In the genomic region with DNA sequence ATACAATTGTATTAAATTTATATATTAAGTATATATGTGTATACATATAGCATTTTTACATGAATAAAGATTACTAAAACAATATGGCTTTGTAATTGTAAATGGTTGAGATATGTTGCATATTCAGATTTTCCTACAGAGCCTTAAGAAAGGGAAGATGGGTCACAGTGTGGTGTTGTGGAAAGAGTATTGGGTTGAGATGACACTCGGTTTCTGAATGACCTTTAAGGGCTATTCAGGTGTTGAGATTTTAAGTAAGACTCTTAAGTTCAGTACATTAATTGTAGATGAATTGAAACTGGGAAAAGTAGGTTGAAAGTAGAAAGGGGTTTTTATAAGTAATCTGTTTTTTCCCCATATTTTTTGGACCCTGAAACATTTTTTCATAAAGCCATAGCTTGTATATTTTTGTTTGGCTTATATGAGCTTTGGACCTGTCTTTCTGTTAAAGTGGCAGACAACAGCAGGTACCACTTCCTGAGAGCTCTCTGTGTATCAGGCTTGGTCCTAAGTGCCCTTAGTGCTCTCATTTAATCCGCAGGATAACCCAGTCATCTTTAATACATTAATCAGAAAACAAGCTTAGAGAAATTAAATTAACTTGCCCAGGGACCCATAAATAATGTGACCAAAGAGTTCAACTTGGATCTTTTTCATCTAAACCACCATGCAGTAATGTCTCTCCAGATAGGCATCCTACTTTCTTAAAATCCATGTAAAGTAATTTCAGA, we compare ENCODE assay signal across 17 cellular contexts.
DNase-seq lines count a peak whose midpoint lies in the region; ATAC-seq, FAIRE-seq and TF ChIP-seq lines count a peak whose summit lies in the region.
"Had no signal": no experiment of that assay in that cellular context is flagged by ENCODE, and none has a peak within 500 bp of the region (broad histone marks: within the 10 kb centered on the region; RNA-seq: fewer than 3 reads in every experiment).

No MANE protein-coding gene starts in this region.

- no peak for TF ChIP-seq POLR2A in H54 (IDR thresholded peaks at IDR 0.05; ENCODE audit: low read depth, low read length)

- no peak overlapping the region for H3K4me3 Mint-ChIP-seq in activated naive CD4-positive, alpha-beta T cell treated with anti-CD3 and anti-CD28 coated beads, Interleukin-2, amount 50 U/mL, for 24 hours
- H3K4me3 Mint-ChIP-seq in nephron progenitor cell: no peak overlapping the region

- peak overlapping the region; percentile 35 for H3K27ac Mint-ChIP-seq in activated naive CD4-positive, alpha-beta T cell treated with anti-CD3 and anti-CD28 coated beads, Interleukin-2, amount 50 U/mL, for 24 hours
- H3K27ac Mint-ChIP-seq in nephron progenitor cell: peak overlapping the region; percentile 45

- no peaks in the 10 kb centered on the region for H3K4me1 Mint-ChIP-seq in activated naive CD4-positive, alpha-beta T cell treated with anti-CD3 and anti-CD28 coated beads, Interleukin-2, amount 50 U/mL, for 24 hours
- no peaks in the 10 kb centered on the region for H3K4me1 Mint-ChIP-seq in nephron progenitor cell

- H3K36me3 Mint-ChIP-seq in activated naive CD4-positive, alpha-beta T cell treated with anti-CD3 and anti-CD28 coated beads, Interleukin-2, amount 50 U/mL, for 24 hours: peaks cover 16% of the 10 kb centered on the region
- peaks cover 85% of the 10 kb centered on the region for H3K36me3 Mint-ChIP-seq in nephron progenitor cell (ENCODE audit: low read depth)

- TF ChIP-seq CTCF in nephron progenitor cell (IDR thresholded peaks at IDR 0.05): no peak

- H3K9me3 Mint-ChIP-seq in activated naive CD4-positive, alpha-beta T cell treated with anti-CD3 and anti-CD28 coated beads, Interleukin-2, amount 50 U/mL, for 24 hours: no peaks in the 10 kb centered on the region
- no peaks in the 10 kb centered on the region for H3K9me3 Mint-ChIP-seq in nephron progenitor cell

- DNase-seq in activated naive CD4-positive, alpha-beta T cell (lab: John Stamatoyannopoulos, UW): no peak
- no peak for DNase-seq in H54 (ENCODE audit: insufficient read length, low spot score)
- DNase-seq in nephron progenitor cell: no peak
- no peak for DNase-seq in NK-92 treated with Interleukin-12 subunit alpha and Interleukin-12 subunit beta, amount 100 ng/mL, for 24 hours (lab: John Stamatoyannopoulos, UW)
- DNase-seq: DMS153, NCI-H1092, NCI-H146, NCI-H2081 treated with DMSO at 0.1 percent for 48 hours, NCI-H345, NCI-H748 treated with DMSO at 0.1 percent for 48 hours, Right ventricle myocardium superior had no signal

- peak; percentile 70 for ATAC-seq in SK-N-SH treated with all-trans-retinoic acid at 6 μM for 48 hours
- ATAC-seq in GM21528 (IDR thresholded peaks at IDR 0.05; ENCODE audit: low FRiP score, unreplicated experiment): no peak
- no peak for ATAC-seq in GM18520 (IDR thresholded peaks at IDR 0.05; ENCODE audit: unreplicated experiment)
- ATAC-seq: HepG2 had no signal

- H3K27me3 Mint-ChIP-seq in activated naive CD4-positive, alpha-beta T cell treated with anti-CD3 and anti-CD28 coated beads, Interleukin-2, amount 50 U/mL, for 24 hours: no peaks in the 10 kb centered on the region
- no peaks in the 10 kb centered on the region for H3K27me3 Mint-ChIP-seq in nephron progenitor cell (ENCODE audit: low read depth, poor library complexity)

- peak; percentile 55 for FAIRE-seq in H54 (lab: Jason Lieb, UNC)
- FAIRE-seq: HepG2, RCC 7860 had no signal

TF ChIP-seq in SK-N-SH treated with all-trans-retinoic acid at 6 μM for 48 hours, 23 proteins besides CTCF, POLR2A, EP300 and RAD21:
- TF ChIP-seq ISL1 (CRISPR knock-in tag; IDR thresholded peaks at IDR 0.05) (peak; percentile 88), SNAI2 (CRISPR knock-in tag; IDR thresholded peaks at IDR 0.05) (no peak), ZC3H10 (CRISPR knock-in tag; IDR thresholded peaks at IDR 0.05) (peak; percentile 51; the same call in 1 of the 2 replicates), OSR1 (CRISPR knock-in tag; IDR thresholded peaks at IDR 0.05) (no peak)
